In the genomic region with DNA sequence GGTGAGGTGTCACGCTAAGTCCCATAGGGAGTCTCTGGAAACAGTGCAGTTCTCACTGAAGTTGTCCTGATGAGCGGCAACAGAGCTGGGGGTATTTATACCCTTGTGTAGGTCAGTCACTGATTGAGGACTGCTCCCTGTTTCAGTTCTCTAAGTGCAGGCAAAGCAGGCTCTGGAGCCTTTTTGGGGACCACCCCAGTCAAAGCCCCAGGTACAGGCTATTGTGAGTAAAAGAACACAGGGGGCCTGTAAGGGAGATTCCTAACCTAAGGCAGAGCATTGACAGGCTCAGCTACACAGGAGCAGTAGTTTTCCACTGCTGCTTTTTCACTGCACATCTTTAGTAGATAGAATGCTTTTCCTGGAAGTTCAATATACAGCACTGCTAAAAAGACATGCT, we compare ENCODE assay signal across 24 cellular contexts.
"Had no signal": no experiment of that assay in that cellular context is flagged by ENCODE, and none has a peak within 500 bp of the region (broad histone marks: within the 10 kb centered on the region; RNA-seq: fewer than 3 reads in every experiment).

No MANE protein-coding gene starts in this region.

- H3K27me3 Mint-ChIP-seq: progenitor cell of endocrine pancreas; stimulated activated naive CD8-positive, alpha-beta T cell treated with anti-CD3 and anti-CD28 coated beads, Interleukin-15, Interleukin-2, amounts not matched to agents 100 ng/mL and 50 ng/mL, for 24 hours; type B pancreatic cell had no signal

- H3K27ac ChIP-seq: heart left ventricle, left ventricle myocardium inferior, neural progenitor cell, ovary, right atrium auricular region, right lobe of liver, tibial nerve, uterus had no signal

- H3K4me3 Mint-ChIP-seq: natural killer cell; nephron progenitor cell; neural progenitor cell; stimulated activated naive CD8-positive, alpha-beta T cell treated with anti-CD3 and anti-CD28 coated beads, Interleukin-15, Interleukin-2, amounts not matched to agents 100 ng/mL and 50 ng/mL, for 24 hours; type B pancreatic cell had no signal

- H3K36me3 ChIP-seq: heart left ventricle, left ventricle myocardium inferior, neural progenitor cell, ovary, right atrium auricular region, right lobe of liver, tibial nerve, uterus had no signal

- H3K4me1 ChIP-seq: neural progenitor cell, right atrium auricular region, right lobe of liver, uterus had no signal

- H3K36me3 Mint-ChIP-seq: natural killer cell, neural progenitor cell, type B pancreatic cell had no signal

- H2AFZ ChIP-seq: neural progenitor cell had no signal

- DNase-seq: heart left ventricle; hypothalamus; islet precursor cell; left ventricle myocardium inferior; midbrain; mucosa of descending colon; natural killer cell; nephron progenitor cell; ovary; right lobe of liver; stimulated activated CD4-positive, alpha-beta T cell treated with anti-CD3 and anti-CD28 coated beads, Interleukin-1b, Interleukin-23, amount 100 ng/mL, for 48 hours; stimulated activated CD4-positive, alpha-beta T cell treated with anti-CD3 and anti-CD28 coated beads, Interleukin-2, amount 100 ng/mL, for 48 hours; stimulated activated CD4-positive, alpha-beta T cell treated with anti-CD3 and anti-CD28 coated beads, Interleukin-4, amount 100 ng/mL, for 4 hours; stimulated activated CD8-positive, alpha-beta memory T cell treated with anti-CD3 and anti-CD28 coated beads, Interleukin-4, amount 100 ng/mL, for 48 hours; stimulated activated naive CD4-positive, alpha-beta T cell; uterus had no signal

- H3K9ac ChIP-seq: neural progenitor cell had no signal

- H3K4me2 ChIP-seq: neural progenitor cell, smooth muscle cell had no signal

- H3K27ac Mint-ChIP-seq: natural killer cell; nephron progenitor cell; neural progenitor cell; progenitor cell of endocrine pancreas; stimulated activated naive CD8-positive, alpha-beta T cell treated with anti-CD3 and anti-CD28 coated beads, Interleukin-15, Interleukin-2, amounts not matched to agents 100 ng/mL and 50 ng/mL, for 24 hours; type B pancreatic cell had no signal

- H3K9me3 ChIP-seq: left ventricle myocardium inferior, mucosa of descending colon, ovary, right atrium auricular region, right lobe of liver, tibial nerve, uterus had no signal

- H3K27me3 ChIP-seq: heart left ventricle, neural progenitor cell, ovary, right atrium auricular region, right lobe of liver, tibial nerve, uterus had no signal

- H3K9me3 Mint-ChIP-seq: natural killer cell; neural progenitor cell; stimulated activated naive CD8-positive, alpha-beta T cell treated with anti-CD3 and anti-CD28 coated beads, Interleukin-15, Interleukin-2, amounts not matched to agents 100 ng/mL and 50 ng/mL, for 24 hours; type B pancreatic cell had no signal

- ATAC-seq: heart left ventricle, mucosa of descending colon, natural killer cell had no signal

- H3K4me3 ChIP-seq: heart left ventricle, left ventricle myocardium inferior, lung, mucosa of descending colon, neural progenitor cell, ovary, right atrium auricular region, right lobe of liver, smooth muscle cell, tibial nerve, uterus had no signal
